12 cellular contexts compared by ENCODE assay signal in the genomic region with DNA sequence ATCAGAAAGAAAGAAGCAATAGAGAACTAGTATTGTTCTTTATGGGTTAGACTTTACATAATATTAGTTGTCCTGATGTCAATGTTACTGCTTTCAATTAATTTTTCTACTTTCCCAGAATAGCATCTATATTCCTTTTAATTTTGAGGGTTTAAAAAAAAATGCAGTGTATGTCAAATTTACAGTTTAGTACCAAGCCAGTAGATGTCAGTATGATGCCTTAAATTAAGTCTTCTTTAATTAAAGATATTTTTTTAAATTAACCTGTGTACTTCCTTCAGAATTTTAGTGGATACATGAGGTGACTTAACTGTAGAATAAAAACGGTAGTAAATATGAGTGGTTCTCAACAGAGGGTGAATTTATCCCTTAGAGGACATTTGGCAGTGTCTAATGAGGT. TPM values are rescaled to one million over a fixed set of nuclear protein-coding genes. Genes with fewer than 3 reads are reported as not detected.
A peak's percentile ranks its signal among the peaks of the same experiment; 100 is the strongest.
DNase-seq lines count a peak whose midpoint lies in the region; ATAC-seq and TF ChIP-seq lines count a peak whose summit lies in the region.
"Had no signal": no experiment of that assay in that cellular context is flagged by ENCODE, and none has a peak within 500 bp of the region (broad histone marks: within the 10 kb centered on the region; RNA-seq: fewer than 3 reads in every experiment).

No MANE protein-coding gene starts in this region.

- in situ Hi-C loops in SK-MEL-5 (cut with HindIII; ENCODE audit: low pct_unique_long_range_greater_than_20kb, low sequenced_read_pairs) = no loop called here

- no TSS peak for BruUV-seq in A673 (replicated peaks; lab: Mats Ljungman, UMichigan)

- peaks cover 70% of the 10 kb centered on the region for H3K36me3 ChIP-seq in A673 (ENCODE audit: insufficient read depth, low read length, poor library complexity, severe bottlenecking)

- no peaks in the 10 kb centered on the region for H3K4me1 ChIP-seq in A673 (ENCODE audit: insufficient read depth, low read length, poor library complexity, severe bottlenecking)

- H3K4me3 ChIP-seq in A673 (ENCODE audit: low read depth, low read length, poor library complexity, severe bottlenecking) = no peak overlapping the region
- H3K4me3 ChIP-seq in fibroblast of pulmonary artery (replicated peaks; ENCODE audit: low read depth, low read length) = no peak overlapping the region

- CTCF ChIA-PET in A673 (lab: Charles Lee) = no interaction called here

- H3K27me3 ChIP-seq in A673 (replicated peaks; ENCODE audit: insufficient read depth, low read depth, low read length, poor library complexity) = no peaks in the 10 kb centered on the region

- POLR2A ChIA-PET in A673 (lab: Charles Lee; ENCODE audit: low non-redundant PET) = no interaction called here

- ATAC-seq in HG03196 (IDR thresholded peaks at IDR 0.05; ENCODE audit: unreplicated experiment) = no peak

- no peak overlapping the region for H3K27ac ChIP-seq in A673 (ENCODE audit: low read depth, low read length, poor library complexity, severe bottlenecking)

- DNase-seq in A673 (ENCODE audit: low spot score) (no peak), HCEC 1CT (peak; percentile 7), SK-MEL-5 (ENCODE audit: low read depth, low spot score) (peak; percentile 22), fibroblast of pulmonary artery (ENCODE audit: low read depth) (peak; percentile 28), GOT3 (lab: John Stamatoyannopoulos, UW) (no peak), HPDE6-E6E7 (ENCODE audit: extremely low spot score) (no peak), T1000 (lab: John Stamatoyannopoulos, UW) (no peak)
- DNase-seq: activated naive CD4-positive, alpha-beta T cell treated with anti-CD3 and anti-CD28 coated beads, Interleukin-2, amount 50 U/mL, for 16 hours; CD4-positive, CD25-positive, alpha-beta regulatory T cell; effector CD4-positive, alpha-beta T cell; NCI-H1105 treated with DMSO at 0.1 percent for 48 hours had no signal

- no peaks in the 10 kb centered on the region for H3K9me3 ChIP-seq in A673 (ENCODE audit: low read depth, low read length, poor library complexity, severe bottlenecking)

- intact Hi-C loops in A673 (cut with micrococcal nuclease; ENCODE audit: unreplicated experiment) = loop anchor here (1.0 kb wide), 1 partner anchor 105 kb away; no protein-coding TSS in a partner anchor

- TF ChIP-seq CTCF in A673 (conservative IDR thresholded peaks at IDR 0.05; ENCODE audit: low read depth, low read length) (peak; percentile 51; the same call in 1 of the 2 replicates), fibroblast of pulmonary artery (IDR thresholded peaks at IDR 0.05; ENCODE audit: low read length, missing control alignments) (peak; percentile 9)

RNA-seq across cellular contexts. Expression of a gene that starts 35.2 kb away (rescaled TPM):
- total RNA-seq in A673 (2021) = 2.1 and 2.4 TPM in 2 replicates
- total RNA-seq in SK-MEL-5 (2014; rRNA removed; shearing (Covaris generic)) = 1.8 and 2.0 TPM in 2 replicates
- polyA plus RNA-seq in SK-MEL-5 (2015; cell fraction: cytosol; rRNA removed) = 0.53 and 0.83 TPM in 2 replicates
- 0.14 TPM in 1 of 2 replicates, not detected in the other for polyA plus RNA-seq in SK-MEL-5 (2015; cell fraction: nucleus; rRNA removed)

Comparison
In these comparisons a context has a peak if more than half of its experiments do, and no peak if none do; other contexts are left out.
1. DNase-seq: peak in HCEC 1CT (single experiment), SK-MEL-5 (single experiment) and fibroblast of pulmonary artery (single experiment); none in A673 (single experiment), GOT3 (single experiment), HPDE6-E6E7 (single experiment) and T1000 (single experiment).